ENCODE assay signal across 1 cellular context in genomic region chr9:114504341-114505186, GRCh38.
TF ChIP-seq lines count a peak whose summit lies in the region.

No MANE protein-coding gene starts in this region.

TF ChIP-seq in K562, 482 proteins besides CTCF, POLR2A, EP300 and RAD21 (continued from another document and continues in another):
- TF ChIP-seq SIN3A (IDR thresholded peaks at IDR 0.05; ENCODE audit: borderline replicate concordance in 2 of 2, control insufficient read depth in 1 of 2, low read depth in 2 of 2, low read length in 2 of 2), result peak; percentile 40 to 67; a peak in 1 of 4 replicates
- TF ChIP-seq ZNF3 (CRISPR knock-in tag; IDR thresholded peaks at IDR 0.05), result no peak
- no peak for TF ChIP-seq HDAC6 (IDR thresholded peaks at IDR 0.05; ENCODE audit: low read depth, low read length)
- TF ChIP-seq GTF2A2 (tag; IDR thresholded peaks at IDR 0.05), result no peak
- no peak for TF ChIP-seq NUFIP1 (IDR thresholded peaks at IDR 0.05; ENCODE audit: partially characterized antibody)
- TF ChIP-seq AFF1 (IDR thresholded peaks at IDR 0.05; ENCODE audit: low read depth in 1 of 2, partially characterized antibody in 2 of 2), result no peak
- no peak for TF ChIP-seq MYNN (IDR thresholded peaks at IDR 0.05)
- no peak for TF ChIP-seq MYNN (CRISPR knock-in tag; IDR thresholded peaks at IDR 0.05)
- TF ChIP-seq XRCC5 (IDR thresholded peaks at IDR 0.05; ENCODE audit: low read depth, low read length), result 0 out of 2 replicates have a peak, but pooled peaks have one; percentile 40
- no peak for TF ChIP-seq ELF4 (CRISPR knock-in tag; IDR thresholded peaks at IDR 0.05)
- TF ChIP-seq PHF21A (IDR thresholded peaks at IDR 0.05; ENCODE audit: borderline replicate concordance, low read depth), result no peak
- no peak for TF ChIP-seq ZHX1 (conservative IDR thresholded peaks at IDR 0.05; ENCODE audit: low read length)
- peak; percentile 87 for TF ChIP-seq ATF2 (CRISPR knock-in tag; IDR thresholded peaks at IDR 0.05)
- 0 out of 2 replicates have a peak, but pooled peaks have one; percentile 67 for TF ChIP-seq ELK1 (CRISPR knock-in tag; IDR thresholded peaks at IDR 0.05)
- no peak for TF ChIP-seq ZNF655 (CRISPR knock-in tag; IDR thresholded peaks at IDR 0.05)
- TF ChIP-seq HMG20A (CRISPR knock-in tag; conservative IDR thresholded peaks at IDR 0.05), result no peak
- peak; percentile 78 for TF ChIP-seq ZFX (CRISPR knock-in tag; IDR thresholded peaks at IDR 0.05)
- no peak for TF ChIP-seq SMAD2 (IDR thresholded peaks at IDR 0.05; ENCODE audit: low read depth, low read length)
- no peak for TF ChIP-seq HEY1 (CRISPR knock-in tag; IDR thresholded peaks at IDR 0.05; ENCODE audit: borderline replicate concordance)
- no peak for TF ChIP-seq GMEB1 (CRISPR knock-in tag; IDR thresholded peaks at IDR 0.05)
- TF ChIP-seq KDM2B (CRISPR knock-in tag; IDR thresholded peaks at IDR 0.05), result 0 out of 2 replicates have a peak, but pooled peaks have one; percentile 37
- TF ChIP-seq E2F5 (CRISPR knock-in tag; IDR thresholded peaks at IDR 0.05), result peak; percentile 89; the same call in 1 of the 2 replicates
- TF ChIP-seq KDM5B (IDR thresholded peaks at IDR 0.05; ENCODE audit: insufficient replicate concordance, low read depth, low read length), result no peak
- TF ChIP-seq E2F6 (IDR thresholded peaks at IDR 0.05; ENCODE audit: borderline replicate concordance in 1 of 2, extremely low read depth in 1 of 2, insufficient read depth in 1 of 2, insufficient read length in 1 of 2, low read depth in 1 of 2, low read length in 1 of 2, poor library complexity in 1 of 2, severe bottlenecking in 1 of 2), result peak; percentile 95 to 98
- peak; percentile 88 for TF ChIP-seq ZNF232 (CRISPR knock-in tag; IDR thresholded peaks at IDR 0.05)
- no peak for TF ChIP-seq ZNF354B (CRISPR knock-in tag; IDR thresholded peaks at IDR 0.05)
- TF ChIP-seq RBM17 (IDR thresholded peaks at IDR 0.05; ENCODE audit: borderline replicate concordance, low read depth, low read length), result no peak
- peak; percentile 78 for TF ChIP-seq ZBTB49 (CRISPR knock-in tag; IDR thresholded peaks at IDR 0.05; ENCODE audit: borderline replicate concordance)
- no peak for TF ChIP-seq NKRF (IDR thresholded peaks at IDR 0.05; ENCODE audit: borderline replicate concordance)
- TF ChIP-seq ZBTB17 (CRISPR knock-in tag; IDR thresholded peaks at IDR 0.05), result no peak
- TF ChIP-seq ELF2 (CRISPR knock-in tag; IDR thresholded peaks at IDR 0.05), result 0 out of 2 replicates have a peak, but pooled peaks have one; percentile 18
- TF ChIP-seq PML (IDR thresholded peaks at IDR 0.05; ENCODE audit: low read length), result no peak
- TF ChIP-seq NFIC (IDR thresholded peaks at IDR 0.05), result peak; percentile 30
- TF ChIP-seq PHTF2 (CRISPR knock-in tag; IDR thresholded peaks at IDR 0.05), result no peak
- peak; percentile 65 to 72; a peak in 3 of 4 replicates for TF ChIP-seq NRF1 (conservative IDR thresholded peaks at IDR 0.05 in 1 of 2, IDR thresholded peaks at IDR 0.05 in 1 of 2)
- TF ChIP-seq ZNF668 (CRISPR knock-in tag; IDR thresholded peaks at IDR 0.05), result no peak
- peak; percentile 56 for TF ChIP-seq DACH1 (IDR thresholded peaks at IDR 0.05; ENCODE audit: partially characterized antibody)
- TF ChIP-seq PTTG1 (tag; IDR thresholded peaks at IDR 0.05; ENCODE audit: low read depth), result no peak
- TF ChIP-seq RFX1 (IDR thresholded peaks at IDR 0.05), result no peak
- no peak for TF ChIP-seq DIDO1 (tag; IDR thresholded peaks at IDR 0.05; ENCODE audit: low read depth)
- TF ChIP-seq NFYB (IDR thresholded peaks at IDR 0.05; ENCODE audit: extremely low read depth, insufficient read length), result no peak
- no peak for TF ChIP-seq ZBED1 (IDR thresholded peaks at IDR 0.05)
- no peak for TF ChIP-seq ZNF253 (CRISPR knock-in tag; conservative IDR thresholded peaks at IDR 0.05)
- TF ChIP-seq TAF7 (tag; IDR thresholded peaks at IDR 0.05), result no peak
- no peak for TF ChIP-seq DDX20 (tag; IDR thresholded peaks at IDR 0.05; ENCODE audit: low read depth)
- TF ChIP-seq ZNF79 (CRISPR knock-in tag; IDR thresholded peaks at IDR 0.05; ENCODE audit: low read depth), result no peak
- TF ChIP-seq ZKSCAN3 (CRISPR knock-in tag; IDR thresholded peaks at IDR 0.05), result no peak
- TF ChIP-seq JUNB (CRISPR knock-in tag; conservative IDR thresholded peaks at IDR 0.05), result no peak
